26 cellular contexts compared by ENCODE assay signal in the genomic region with DNA sequence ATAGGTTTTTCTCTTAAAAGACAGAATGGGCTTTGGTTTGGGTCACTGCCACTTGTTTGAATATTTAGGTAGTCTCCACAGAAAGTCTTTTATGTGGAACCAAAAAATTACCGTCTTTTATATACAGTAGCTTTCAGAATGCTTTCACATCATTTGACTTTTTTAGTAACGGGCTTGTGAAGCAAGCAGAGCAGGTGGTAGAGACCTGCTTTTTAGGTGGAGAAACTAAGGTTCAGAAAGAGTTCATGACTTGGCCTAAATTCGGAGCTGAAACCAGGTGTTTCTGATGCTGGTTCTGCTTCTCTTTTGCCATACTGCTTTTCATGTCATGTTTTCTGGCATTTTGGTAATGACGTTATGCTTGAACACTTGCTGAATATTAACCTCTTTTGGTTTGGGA. TPM values are rescaled to one million over a fixed set of nuclear protein-coding genes. Genes with fewer than 3 reads are reported as not detected.
A peak's percentile ranks its signal among the peaks of the same experiment; 100 is the strongest.
DNase-seq lines count a peak whose midpoint lies in the region; ATAC-seq and TF ChIP-seq lines count a peak whose summit lies in the region.
"Had no signal": no experiment of that assay in that cellular context is flagged by ENCODE, and none has a peak within 500 bp of the region (broad histone marks: within the 10 kb centered on the region; RNA-seq: fewer than 3 reads in every experiment).

No MANE protein-coding gene starts in this region.

- 95% methylated on average over 4 of the region's 4 CpGs for WGBS in right lobe of liver (ENCODE audit: insufficient coverage, low coverage, low lambda C conversion rate, missing lambda C conversion rate)
- WGBS in right cardiac atrium, result 96% methylated on average over 4 of the region's 4 CpGs

- no peak for TF ChIP-seq POLR2A in right lobe of liver (IDR thresholded peaks at IDR 0.05)

- H3K9me3 ChIP-seq in right lobe of liver, result no peaks in the 10 kb centered on the region
- no peaks in the 10 kb centered on the region for H3K9me3 ChIP-seq in right cardiac atrium (ENCODE audit: control insufficient read depth, low read length)
- H3K9me3 ChIP-seq: breast epithelium, upper lobe of right lung had no signal

- DNase-seq in GM12865 (ENCODE audit: low read depth), result peak; percentile 59
- DNase-seq in central memory CD4-positive, alpha-beta T cell, result no peak
- no peak for DNase-seq in right lobe of liver
- DNase-seq in right cardiac atrium, result no peak
- no peak for DNase-seq in NCI-H2227 (lab: John Stamatoyannopoulos, UW; ENCODE audit: unreplicated experiment)
- DNase-seq: ACHN; activated CD8-positive, alpha-beta T cell treated with anti-CD3 and anti-CD28 coated beads, Interleukin-2, amount 10 ng/mL, durations not matched to agents 7 days and 5 days; DMS 273 treated with DMSO at 0.1 percent for 48 hours; foreskin keratinocyte; H7; kidney glomerular epithelial cell; naive thymus-derived CD4-positive, alpha-beta T cell; NCI-H187 treated with DMSO at 0.1 percent for 48 hours; NCI-H510A treated with DMSO at 0.1 percent for 48 hours; SHP77 treated with DMSO at 0.1 percent for 48 hours; upper lobe of right lung had no signal

- peaks cover 0 to 73% (median 33%) of the 10 kb centered on the region in 4 donors for H3K36me3 ChIP-seq in right lobe of liver

- TF ChIP-seq CTCF in GM12865 (IDR thresholded peaks at IDR 0.05; ENCODE audit: insufficient read depth, low read depth, low read length, missing control alignments), result no peak
- TF ChIP-seq CTCF in right lobe of liver (IDR thresholded peaks at IDR 0.05), result no peak

- H3K4me1 ChIP-seq in right lobe of liver (no peaks in the 10 kb centered on the region), right cardiac atrium (ENCODE audit: control insufficient read depth, insufficient read depth, low read length) (no peaks in the 10 kb centered on the region)
- H3K4me1 ChIP-seq: breast epithelium, foreskin keratinocyte, upper lobe of right lung had no signal

- ATAC-seq in GM19035 (IDR thresholded peaks at IDR 0.05; ENCODE audit: unreplicated experiment) (peak; percentile 70), HG02571 (IDR thresholded peaks at IDR 0.05; ENCODE audit: unreplicated experiment) (peak; percentile 39), HG03280 (IDR thresholded peaks at IDR 0.05; ENCODE audit: unreplicated experiment) (peak; percentile 70), right lobe of liver (no peak), right cardiac atrium (no peak)
- ATAC-seq: activated CD8-positive, alpha-beta T cell treated with anti-CD3 and anti-CD28 coated beads, Interleukin-2, amount 10 ng/mL, durations not matched to agents 7 days and 5 days; foreskin keratinocyte; naive thymus-derived CD4-positive, alpha-beta T cell; upper lobe of right lung had no signal

- H3K27ac ChIP-seq in right lobe of liver (no peak overlapping the region), right cardiac atrium (ENCODE audit: low read length) (no peak overlapping the region)
- H3K27ac ChIP-seq: breast epithelium, C4-2B, epithelial cell of prostate, foreskin keratinocyte, parathyroid adenoma, upper lobe of right lung had no signal

- H3K4me3 ChIP-seq in GM12865 (ENCODE audit: low read depth, low read length) (no peak overlapping the region), right lobe of liver (no peak overlapping the region), right cardiac atrium (ENCODE audit: low read length) (no peak overlapping the region)
- H3K4me3 ChIP-seq: breast epithelium, upper lobe of right lung had no signal

- H3K27me3 ChIP-seq in right lobe of liver (no peaks in the 10 kb centered on the region), right cardiac atrium (ENCODE audit: control insufficient read depth, insufficient read depth) (no peaks in the 10 kb centered on the region)
- H3K27me3 ChIP-seq: breast epithelium, foreskin keratinocyte, upper lobe of right lung had no signal

- intact Hi-C loops in right lobe of liver (cut with DNase I) (no loop called here), right cardiac atrium (cut with DNase I) (no loop called here)

RNA-seq across cellular contexts. Expression of a gene that starts 36.3 kb away (rescaled TPM):
- total RNA-seq in right lobe of liver, result 100 to 1,000 TPM in 2 of 6 experiments, 10 to 100 TPM in 4; 31.4 to 155 (median 44.7) TPM
- total RNA-seq in right cardiac atrium, result 10 to 100 TPM; 35.8 to 48.8 (median 40.5) TPM
- polyA plus RNA-seq in right cardiac atrium, result 38.3 TPM

RNA-seq across cellular contexts. Expression of a gene that starts 51.3 kb away (rescaled TPM):
- not detected for total RNA-seq in right lobe of liver
- under 1 TPM in 1 of 4 donors, not detected in 3; 0.46 TPM for total RNA-seq in right cardiac atrium
- polyA plus RNA-seq in right cardiac atrium, result 0.45 TPM
- total RNA-seq: activated CD8-positive, alpha-beta T cell treated with anti-CD3 and anti-CD28 coated beads, Interleukin-2, amount 10 ng/mL, durations not matched to agents 7 days and 5 days; dermis microvascular lymphatic vessel endothelial cell; foreskin keratinocyte; H7; naive thymus-derived CD4-positive, alpha-beta T cell; T-helper 1 cell treated with Interleukin-12 subunit alpha and Interleukin-12 subunit beta and Interleukin-4 antibody, amounts not matched to agents 30 ng/mL and 1 ng/mL, for 36 hours; upper lobe of right lung had no signal
- polyA plus RNA-seq: foreskin keratinocyte; IgD-negative memory B cell; naive thymus-derived CD4-positive, alpha-beta T cell had no signal

Comparison
In these comparisons a context has a peak if more than half of its experiments do, and no peak if none do; other contexts are left out.
1. ATAC-seq: peak in GM19035 (single experiment), HG02571 (single experiment) and HG03280 (single experiment); none in right lobe of liver (0 of 4) and right cardiac atrium (0 of 2).